ENCODE assay signal across 16 cellular contexts in genomic region chr6:11223296-11223695, GRCh38. TPM values are rescaled to one million over a fixed set of nuclear protein-coding genes. Genes with fewer than 3 reads are reported as not detected.
DNase-seq lines count a peak whose midpoint lies in the region; ATAC-seq, FAIRE-seq and TF ChIP-seq lines count a peak whose summit lies in the region.
"Had no signal": no experiment of that assay in that cellular context is flagged by ENCODE, and none has a peak within 500 bp of the region (broad histone marks: within the 10 kb centered on the region; RNA-seq: fewer than 3 reads in every experiment).

No MANE protein-coding gene starts in this region.

- no peak for FAIRE-seq in astrocyte (lab: Jason Lieb, UNC)
- FAIRE-seq: frontal cortex had no signal

- H3K9ac ChIP-seq in astrocyte (ENCODE audit: low read length), result no peak overlapping the region
- H3K9ac ChIP-seq in endodermal cell (ENCODE audit: extremely low read depth, low read length, poor library complexity, severe bottlenecking), result no peak overlapping the region
- H3K9ac ChIP-seq: neural progenitor cell had no signal

- H3K27ac ChIP-seq in left ventricle myocardium inferior (replicated peaks) (peak overlapping the region; percentile 87), astrocyte (ENCODE audit: low read depth, low read length) (no peak overlapping the region), upper lobe of right lung (peak overlapping the region; percentile 94), endodermal cell (ENCODE audit: low read depth, low read length) (no peak overlapping the region)
- H3K27ac ChIP-seq: neural progenitor cell had no signal

- intact Hi-C loops in left ventricle myocardium inferior (cut with micrococcal nuclease), result no loop called here
- intact Hi-C loops in Right ventricle myocardium superior (cut with DNase I), result no loop called here
- intact Hi-C loops in upper lobe of right lung (cut with DNase I), result loop anchor here (10.0 kb wide), 1 partner anchor 142 kb away; no protein-coding TSS in a partner anchor

- H3K27ac Mint-ChIP-seq in astrocyte (ENCODE audit: unreplicated experiment) (peak overlapping the region; percentile 4), endodermal cell (no peak overlapping the region)
- H3K27ac Mint-ChIP-seq: activated naive CD4-positive, alpha-beta T cell treated with anti-CD3 and anti-CD28 coated beads, Interleukin-2, amount 50 U/mL, for 24 hours; neural progenitor cell had no signal

- H3K4me1 ChIP-seq in left ventricle myocardium inferior, result peaks cover 73% of the 10 kb centered on the region
- peaks cover 44% of the 10 kb centered on the region for H3K4me1 ChIP-seq in astrocyte (ENCODE audit: insufficient read depth, low read length)
- peaks cover 91% of the 10 kb centered on the region for H3K4me1 ChIP-seq in upper lobe of right lung
- H3K4me1 ChIP-seq in endodermal cell (ENCODE audit: control insufficient read depth, insufficient read depth, low read length), result peaks cover 13% of the 10 kb centered on the region
- H3K4me1 ChIP-seq: BE2C had no signal

- H3K36me3 ChIP-seq in left ventricle myocardium inferior (no peaks in the 10 kb centered on the region), astrocyte (ENCODE audit: insufficient read depth, low read length) (peaks cover 8% of the 10 kb centered on the region), upper lobe of right lung (peaks cover 3% of the 10 kb centered on the region), endodermal cell (ENCODE audit: control insufficient read depth, insufficient read depth, low read length) (peaks cover 26% of the 10 kb centered on the region)
- H3K36me3 ChIP-seq: BE2C, neural progenitor cell had no signal

- H3K9me3 Mint-ChIP-seq in astrocyte (ENCODE audit: unreplicated experiment), result no peaks in the 10 kb centered on the region
- H3K9me3 Mint-ChIP-seq in endodermal cell, result peaks cover 1% of the 10 kb centered on the region
- H3K9me3 Mint-ChIP-seq: activated naive CD4-positive, alpha-beta T cell treated with anti-CD3 and anti-CD28 coated beads, Interleukin-2, amount 50 U/mL, for 24 hours had no signal

- H3K9me3 ChIP-seq in left ventricle myocardium inferior (replicated peaks) (no peaks in the 10 kb centered on the region), astrocyte (ENCODE audit: insufficient read depth, low read depth, low read length) (no peaks in the 10 kb centered on the region), upper lobe of right lung (no peaks in the 10 kb centered on the region), endodermal cell (ENCODE audit: control insufficient read depth, low read length) (no peaks in the 10 kb centered on the region)
- H3K9me3 ChIP-seq: BE2C had no signal

- no peak overlapping the region for H3K4me2 ChIP-seq in astrocyte (ENCODE audit: low read length)
- H3K4me2 ChIP-seq: neural progenitor cell had no signal

- ATAC-seq in Right ventricle myocardium superior (ENCODE audit: poor library complexity), result no peak
- no peak for ATAC-seq in upper lobe of right lung

- peaks cover 54% of the 10 kb centered on the region for H3K4me1 Mint-ChIP-seq in astrocyte (ENCODE audit: low read depth, unreplicated experiment)
- peaks cover 51% of the 10 kb centered on the region for H3K4me1 Mint-ChIP-seq in endodermal cell

- H3K4me3 Mint-ChIP-seq in astrocyte (ENCODE audit: unreplicated experiment) (no peak overlapping the region), endodermal cell (no peak overlapping the region)
- H3K4me3 Mint-ChIP-seq: activated naive CD4-positive, alpha-beta T cell treated with anti-CD3 and anti-CD28 coated beads, Interleukin-2, amount 50 U/mL, for 24 hours; neural progenitor cell had no signal

- peaks cover 77% of the 10 kb centered on the region for H4K20me1 ChIP-seq in astrocyte (ENCODE audit: insufficient read depth, low read length)

- WGBS in endodermal cell (ENCODE audit: insufficient coverage in 1 of 2, insufficient read length in 1 of 2), 2 experiments, result 92 to 100% methylated on average over 4 of the region's 4 CpGs

- peaks cover 97% of the 10 kb centered on the region for H3K79me2 ChIP-seq in astrocyte (ENCODE audit: insufficient read depth, low read length)

- peaks cover 27% of the 10 kb centered on the region for H3K36me3 Mint-ChIP-seq in astrocyte (ENCODE audit: low read depth, unreplicated experiment)
- peaks cover 5% of the 10 kb centered on the region for H3K36me3 Mint-ChIP-seq in endodermal cell (ENCODE audit: low read depth)

- H3K27me3 ChIP-seq in left ventricle myocardium inferior (ENCODE audit: low read depth) (no peaks in the 10 kb centered on the region), astrocyte (ENCODE audit: insufficient read depth, low read length) (no peaks in the 10 kb centered on the region), upper lobe of right lung (no peaks in the 10 kb centered on the region), endodermal cell (ENCODE audit: control insufficient read depth, insufficient read depth, low read length, poor library complexity, severe bottlenecking) (no peaks in the 10 kb centered on the region)
- H3K27me3 ChIP-seq: BE2C, neural progenitor cell had no signal

- TF ChIP-seq CTCF in left ventricle myocardium inferior (IDR thresholded peaks at IDR 0.05; ENCODE audit: borderline replicate concordance), result no peak
- TF ChIP-seq CTCF in astrocyte (IDR thresholded peaks at IDR 0.05; ENCODE audit: insufficient read depth, low read depth, low read length), result no peak
- TF ChIP-seq CTCF in upper lobe of right lung (IDR thresholded peaks at IDR 0.05), result no peak
- no peak for TF ChIP-seq CTCF in endodermal cell (conservative IDR thresholded peaks at IDR 0.05)

- no peaks in the 10 kb centered on the region for H3K27me3 Mint-ChIP-seq in astrocyte (ENCODE audit: low read depth, unreplicated experiment)
- no peaks in the 10 kb centered on the region for H3K27me3 Mint-ChIP-seq in endodermal cell (ENCODE audit: insufficient read depth)
- H3K27me3 Mint-ChIP-seq: activated naive CD4-positive, alpha-beta T cell treated with anti-CD3 and anti-CD28 coated beads, Interleukin-2, amount 50 U/mL, for 24 hours had no signal

- no peak overlapping the region for H2AFZ ChIP-seq in astrocyte (ENCODE audit: low read depth, low read length)
- H2AFZ ChIP-seq: neural progenitor cell had no signal

- DNase-seq in left ventricle myocardium inferior (no peak), Right ventricle myocardium superior (no peak), astrocyte (ENCODE audit: low read depth) (no peak), lung microvascular endothelial cell (ENCODE audit: low read depth in 2 of 2) (peak; percentile 4 to 47), upper lobe of right lung (no peak), COLO668 (lab: John Stamatoyannopoulos, UW; ENCODE audit: unreplicated experiment) (no peak), endodermal cell (no peak)
- DNase-seq in stimulated activated CD4-positive, alpha-beta T cell treated with anti-CD3 and anti-CD28 coated beads, Interleukin-2, amount 100 ng/mL, for 24 hours, result no peak
- DNase-seq: activated CD4-positive, alpha-beta T cell treated with anti-CD3 and anti-CD28 coated beads, Interleukin-2, amount 50 U/mL, for 1 hour; BE2C; stimulated activated CD4-positive, alpha-beta T cell treated with anti-CD3 and anti-CD28 coated beads, Interleukin-15, amount 100 ng/mL, for 24 hours; SW 1271 had no signal

- H3K4me3 ChIP-seq in left ventricle myocardium inferior, result peak overlapping the region; percentile 70
- no peak overlapping the region for H3K4me3 ChIP-seq in astrocyte (ENCODE audit: insufficient read depth, low read depth, low read length)
- no peak overlapping the region for H3K4me3 ChIP-seq in upper lobe of right lung
- no peak overlapping the region for H3K4me3 ChIP-seq in endodermal cell (ENCODE audit: low read length)
- H3K4me3 ChIP-seq: coronary artery, neural progenitor cell had no signal

RNA-seq across cellular contexts. Expression of gene NEDD9, which starts 9.2 kb away (rescaled TPM):
- total RNA-seq in left ventricle myocardium inferior, result 28.1 TPM
- total RNA-seq in Right ventricle myocardium superior, result 23.7 TPM
- total RNA-seq in astrocyte, result 37.3 and 39.6 TPM in 2 replicates
- 70.2 and 177 TPM in 2 replicates for total RNA-seq in lung microvascular endothelial cell
- 194 TPM for total RNA-seq in upper lobe of right lung
- total RNA-seq in endodermal cell, result 1 to 10 TPM; 1.7 to 7.4 TPM
- 24.6 TPM for polyA plus RNA-seq in endodermal cell (2013, experiment 1 of 2)
- 26.5 TPM for polyA plus RNA-seq in endodermal cell (2013, experiment 2 of 2)

Comparison
In these comparisons a context has a peak if more than half of its experiments do, and no peak if none do; other contexts are left out.
1. DNase-seq: peak in lung microvascular endothelial cell (2 of 2); none in left ventricle myocardium inferior (single experiment), Right ventricle myocardium superior (single experiment), astrocyte (single experiment), upper lobe of right lung (single experiment), stimulated activated CD4-positive, alpha-beta T cell treated with anti-CD3 and anti-CD28 coated beads, Interleukin-2, amount 100 ng/mL, for 24 hours (0 of 2), COLO668 (single experiment) and endodermal cell (single experiment).
2. H3K27ac ChIP-seq: peak in left ventricle myocardium inferior (single experiment) and upper lobe of right lung (single experiment); none in astrocyte (single experiment) and endodermal cell (single experiment).